In genomic region chr16:28491970-28492474, GRCh38 we compare ENCODE assay signal across 1 cellular context.
TF ChIP-seq lines count a peak whose summit lies in the region.

Gene CLN3, minus strand, starts transcription at chr16:28492074. Its CDS starts 315 bp downstream, at chr16:28491759.

TF ChIP-seq in HEK293, 187 proteins besides CTCF, POLR2A, EP300 and RAD21 (continued from another document and continues in another):
- TF ChIP-seq ZNF202 (tag by site-specific recombination; IDR thresholded peaks at IDR 0.05; ENCODE audit: borderline replicate concordance), result no peak
- no peak for TF ChIP-seq BCL11A (tag by site-specific recombination; IDR thresholded peaks at IDR 0.05; ENCODE audit: low read depth)
- no peak for TF ChIP-seq ZNF16 (tag by site-specific recombination; IDR thresholded peaks at IDR 0.05; ENCODE audit: low read depth)
- TF ChIP-seq ZNF24 (tag by site-specific recombination; IDR thresholded peaks at IDR 0.05), result peak; percentile 96
- no peak for TF ChIP-seq ZNF621 (tag by site-specific recombination; IDR thresholded peaks at IDR 0.05)
- no peak for TF ChIP-seq HOXD13 (CRISPR knock-in tag; IDR thresholded peaks at IDR 0.05; ENCODE audit: borderline replicate concordance)
- no peak for TF ChIP-seq ZNF785 (tag by site-specific recombination; IDR thresholded peaks at IDR 0.05)
- TF ChIP-seq ZNF768 (tag by site-specific recombination; IDR thresholded peaks at IDR 0.05), result no peak
- TF ChIP-seq ZNF521 (tag by site-specific recombination; IDR thresholded peaks at IDR 0.05), result no peak
- TF ChIP-seq ZNF660 (tag by site-specific recombination; IDR thresholded peaks at IDR 0.05), result no peak; the same call in 1 of the 2 replicates
- no peak for TF ChIP-seq ZNF544 (tag by site-specific recombination; IDR thresholded peaks at IDR 0.05)
- no peak for TF ChIP-seq ZNF48 (tag by site-specific recombination; IDR thresholded peaks at IDR 0.05)
- no peak for TF ChIP-seq GLI4 (tag by site-specific recombination; IDR thresholded peaks at IDR 0.05)
- TF ChIP-seq ZNF133 (tag by site-specific recombination; IDR thresholded peaks at IDR 0.05), result no peak
- no peak for TF ChIP-seq ZNF777 (tag by site-specific recombination; IDR thresholded peaks at IDR 0.05; ENCODE audit: borderline replicate concordance)
- no peak for TF ChIP-seq ZNF175 (tag by site-specific recombination; IDR thresholded peaks at IDR 0.05)
- no peak for TF ChIP-seq ZNF585B (tag by site-specific recombination; IDR thresholded peaks at IDR 0.05)
- peak; percentile 83 for TF ChIP-seq ZNF518A (tag by site-specific recombination; conservative IDR thresholded peaks at IDR 0.05; ENCODE audit: low read depth)
- TF ChIP-seq ZNF645 (tag by site-specific recombination; IDR thresholded peaks at IDR 0.05), result no peak
- TF ChIP-seq ZNF600 (tag by site-specific recombination; IDR thresholded peaks at IDR 0.05), result peak; percentile 97
- TF ChIP-seq ZNF23 (tag by site-specific recombination; IDR thresholded peaks at IDR 0.05; ENCODE audit: borderline replicate concordance), result no peak
- TF ChIP-seq ZSCAN30 (tag by site-specific recombination; IDR thresholded peaks at IDR 0.05), result no peak
- TF ChIP-seq ZNF501 (tag by site-specific recombination; IDR thresholded peaks at IDR 0.05), result no peak
- TF ChIP-seq ZBTB44 (tag by site-specific recombination; IDR thresholded peaks at IDR 0.05), result no peak; the same call in 1 of the 2 replicates
- TF ChIP-seq ZNF529 (tag by site-specific recombination; IDR thresholded peaks at IDR 0.05; ENCODE audit: insufficient replicate concordance), result no peak
- peak; percentile 48 for TF ChIP-seq ZNF18 (tag by site-specific recombination; IDR thresholded peaks at IDR 0.05)
- no peak for TF ChIP-seq ZNF624 (tag by site-specific recombination; IDR thresholded peaks at IDR 0.05)
- TF ChIP-seq ZNF121 (tag by site-specific recombination; IDR thresholded peaks at IDR 0.05), result no peak
- TF ChIP-seq ZSCAN4 (tag by site-specific recombination; IDR thresholded peaks at IDR 0.05), result peak; percentile 37; the same call in 1 of the 2 replicates
- TF ChIP-seq GLIS2 (tag by site-specific recombination; IDR thresholded peaks at IDR 0.05), result no peak
- no peak for TF ChIP-seq ZNF677 (tag by site-specific recombination; IDR thresholded peaks at IDR 0.05)
- TF ChIP-seq ZNF473 (tag by site-specific recombination; IDR thresholded peaks at IDR 0.05), result no peak
- TF ChIP-seq ZFP41 (tag by site-specific recombination; IDR thresholded peaks at IDR 0.05; ENCODE audit: borderline replicate concordance), result no peak
- TF ChIP-seq ZNF37A (tag by site-specific recombination; IDR thresholded peaks at IDR 0.05), result no peak
- peak; percentile 98 for TF ChIP-seq YY1 (tag by site-specific recombination; IDR thresholded peaks at IDR 0.05)
- TF ChIP-seq ZNF223 (tag by site-specific recombination; IDR thresholded peaks at IDR 0.05), result no peak
- no peak for TF ChIP-seq ZNF514 (tag by site-specific recombination; IDR thresholded peaks at IDR 0.05)
- TF ChIP-seq ZBTB17 (tag by site-specific recombination; IDR thresholded peaks at IDR 0.05), result peak; percentile 97
- no peak for TF ChIP-seq ZNF776 (tag by site-specific recombination; IDR thresholded peaks at IDR 0.05; ENCODE audit: borderline replicate concordance)
- TF ChIP-seq EGR2 (tag by site-specific recombination; IDR thresholded peaks at IDR 0.05; ENCODE audit: low read depth), result 0 out of 2 replicates have a peak, but pooled peaks have one; percentile 21
- peak; percentile 97 for TF ChIP-seq ZXDB (tag by site-specific recombination; IDR thresholded peaks at IDR 0.05)
- TF ChIP-seq ZNF239 (tag by site-specific recombination; IDR thresholded peaks at IDR 0.05), result no peak
- no peak for TF ChIP-seq SCRT1 (tag by site-specific recombination; IDR thresholded peaks at IDR 0.05; ENCODE audit: borderline replicate concordance)
- no peak for TF ChIP-seq ZIC2 (tag by site-specific recombination; IDR thresholded peaks at IDR 0.05)
- TF ChIP-seq ZNF274 (IDR thresholded peaks at IDR 0.05; ENCODE audit: low read length), result no peak
- no peak for TF ChIP-seq ZNF274 (tag by site-specific recombination; IDR thresholded peaks at IDR 0.05; ENCODE audit: borderline replicate concordance)
- TF ChIP-seq ZNF701 (tag by site-specific recombination; IDR thresholded peaks at IDR 0.05), result no peak
- TF ChIP-seq ZNF211 (tag by site-specific recombination; IDR thresholded peaks at IDR 0.05; ENCODE audit: low read depth), result no peak
- TF ChIP-seq ZNF324 (tag by site-specific recombination; IDR thresholded peaks at IDR 0.05), result peak; percentile 62; the same call in 1 of the 2 replicates
- 0 out of 2 replicates have a peak, but pooled peaks have one; percentile 27 for TF ChIP-seq ZNF610 (tag by site-specific recombination; IDR thresholded peaks at IDR 0.05; ENCODE audit: borderline replicate concordance)
- peak; percentile 33; the same call in 1 of the 2 replicates for TF ChIP-seq ZNF664 (tag by site-specific recombination; IDR thresholded peaks at IDR 0.05)
- no peak for TF ChIP-seq ELK4 (IDR thresholded peaks at IDR 0.05; ENCODE audit: borderline replicate concordance, low read depth, low read length)
- TF ChIP-seq ZFP69B (tag by site-specific recombination; IDR thresholded peaks at IDR 0.05), result no peak
- no peak for TF ChIP-seq ZNF148 (tag by site-specific recombination; IDR thresholded peaks at IDR 0.05; ENCODE audit: borderline replicate concordance)
- TF ChIP-seq SP2 (tag by site-specific recombination; IDR thresholded peaks at IDR 0.05), result peak; percentile 75
- TF ChIP-seq ZNF398 (tag by site-specific recombination; IDR thresholded peaks at IDR 0.05), result no peak
